24 cellular contexts compared by ENCODE assay signal in genomic region chr1:41014871-41015270, GRCh38. TPM values are rescaled to one million over a fixed set of nuclear protein-coding genes. Genes with fewer than 3 reads are reported as not detected.
DNase-seq lines count a peak whose midpoint lies in the region; ATAC-seq and TF ChIP-seq lines count a peak whose summit lies in the region.
"Had no signal": no experiment of that assay in that cellular context is flagged by ENCODE, and none has a peak within 500 bp of the region (broad histone marks: within the 10 kb centered on the region; RNA-seq: fewer than 3 reads in every experiment).

No MANE protein-coding gene starts in this region.

- peak overlapping the region in 8 of 11 experiments; percentile 9 to 71 (median 60); a peak in 12 of 22 replicates for H3K9ac ChIP-seq in BLaER1 treated with 17β-estradiol and CSF1 and Interleukin-3, amounts not matched to agents 10 nM and 100 nM

- POLR2A ChIA-PET in HEK293 (lab: Yijun Ruan, JAX): no interaction called here

- H3K4me1 ChIP-seq in BLaER1 treated with 17β-estradiol and CSF1 and Interleukin-3, amounts not matched to agents 10 nM and 100 nM: peaks cover 58 to 100% (median 98%) of the 10 kb centered on the region in 10 experiments
- no peaks in the 10 kb centered on the region for H3K4me1 ChIP-seq in HEK293 (ENCODE audit: control insufficient read depth, insufficient read depth, low read length)
- H3K4me1 ChIP-seq: Caco-2, gastrocnemius medialis, testis had no signal

- no peaks in the 10 kb centered on the region for H3K9me3 ChIP-seq in BLaER1 treated with 17β-estradiol and CSF1 and Interleukin-3, amounts not matched to agents 10 nM and 100 nM (replicated peaks in 1 of 11)
- H3K9me3 ChIP-seq in HEK293 (ENCODE audit: control insufficient read depth, insufficient read depth, low read depth, low read length): no peaks in the 10 kb centered on the region
- H3K9me3 ChIP-seq: Caco-2, gastrocnemius medialis, testis had no signal

- ATAC-seq in activated T-helper 17 cell treated with anti-CD3 and anti-CD28 coated beads, Interleukin-2, amount 50 U/mL, for 72 hours (replicated peaks): no peak
- ATAC-seq in naive B cell (ENCODE audit: low read depth in 2 of 2) (peak; percentile 21 to 31), left lobe of liver (no peak)
- ATAC-seq: activated CD4-positive, CD25-positive, alpha-beta regulatory T cell treated with anti-CD3 and anti-CD28 coated beads, Interleukin-2, amount 50 U/mL, for 24 hours; gastrocnemius medialis; sciatic nerve; SK-N-SH treated with all-trans-retinoic acid at 6 μM for 48 hours had no signal

- peak overlapping the region in 9 of 11 experiments; percentile 47 to 85 (median 73); a peak in 18 of 22 replicates for H3K27ac ChIP-seq in BLaER1 treated with 17β-estradiol and CSF1 and Interleukin-3, amounts not matched to agents 10 nM and 100 nM
- H3K27ac ChIP-seq in HEK293 (ENCODE audit: extremely low read depth, low read depth, low read length): no peak overlapping the region
- H3K27ac ChIP-seq: gastrocnemius medialis, testis had no signal

- peak overlapping the region in 2 of 10 experiments; percentile 16 to 17; a peak in 3 of 20 replicates for H3K4me3 ChIP-seq in BLaER1 treated with 17β-estradiol and CSF1 and Interleukin-3, amounts not matched to agents 10 nM and 100 nM
- no peak overlapping the region for H3K4me3 ChIP-seq in HEK293 (ENCODE audit: low read depth, low read length)
- H3K4me3 ChIP-seq: gastrocnemius medialis, lung, testis had no signal

- H3K27me3 Mint-ChIP-seq in activated T-helper 17 cell treated with anti-CD3 and anti-CD28 coated beads, Interleukin-2, amount 50 U/mL, for 72 hours: no peaks in the 10 kb centered on the region
- H3K27me3 Mint-ChIP-seq in naive B cell: no peaks in the 10 kb centered on the region

- CTCF ChIA-PET in HEK293 (lab: Yijun Ruan, JAX): interaction anchor here (1.0 to 1.8 kb wide), 2 partner anchors 10 to 11 kb away, joined by 3 to 6 read pairs; no protein-coding TSS in a partner anchor

- TF ChIP-seq CTCF in HEK293 (tag by site-specific recombination; IDR thresholded peaks at IDR 0.05): no peak

- peaks cover 83% of the 10 kb centered on the region for H3K36me3 Mint-ChIP-seq in activated T-helper 17 cell treated with anti-CD3 and anti-CD28 coated beads, Interleukin-2, amount 50 U/mL, for 72 hours (ENCODE audit: low read depth)
- peaks cover 1 to 7% of the 10 kb centered on the region in 2 donors for H3K36me3 Mint-ChIP-seq in naive B cell

- DNase-seq in naive B cell (no peak), GOT3 (lab: John Stamatoyannopoulos, UW) (no peak), mesenteric fat pad (ENCODE audit: low spot score) (no peak), left lobe of liver (ENCODE audit: low spot score) (no peak)
- DNase-seq: activated CD8-positive, alpha-beta memory T cell treated with anti-CD3 and anti-CD28 coated beads for 24 hours; activated effector memory CD4-positive, alpha-beta T cell treated with Interleukin-2 at 50 U/mL for 16 hours; Caco-2; caudate nucleus; EL; gastrocnemius medialis; NCI-H2107; NCI-H526; RPMI8226; stimulated activated CD4-positive, alpha-beta T cell treated with anti-CD3 and anti-CD28 coated beads, Interleukin-15, amount 100 ng/mL, for 24 hours; T1000; testis had no signal

- peak overlapping the region; percentile 36 for H3K27ac Mint-ChIP-seq in activated T-helper 17 cell treated with anti-CD3 and anti-CD28 coated beads, Interleukin-2, amount 50 U/mL, for 72 hours
- H3K27ac Mint-ChIP-seq in naive B cell: peak overlapping the region in 4 of 6 donors; percentile 5 to 76 (median 36)

- peaks cover 0 to 81% (median 39%) of the 10 kb centered on the region in 11 experiments; a peak in 16 of 22 replicates for H4K20me1 ChIP-seq in BLaER1 treated with 17β-estradiol and CSF1 and Interleukin-3, amounts not matched to agents 10 nM and 100 nM

- no peaks in the 10 kb centered on the region for H3K27me3 ChIP-seq in BLaER1 treated with 17β-estradiol and CSF1 and Interleukin-3, amounts not matched to agents 10 nM and 100 nM
- H3K27me3 ChIP-seq: gastrocnemius medialis, testis had no signal

- H3K4me2 ChIP-seq in BLaER1 treated with 17β-estradiol and CSF1 and Interleukin-3, amounts not matched to agents 10 nM and 100 nM: peak overlapping the region; percentile 73 to 90 (median 83)

- peaks cover 22 to 89% (median 77%) of the 10 kb centered on the region in 11 experiments for H3K36me3 ChIP-seq in BLaER1 treated with 17β-estradiol and CSF1 and Interleukin-3, amounts not matched to agents 10 nM and 100 nM
- peaks cover 19 to 95% of the 10 kb centered on the region in 2 experiments for H3K36me3 ChIP-seq in HEK293 (ENCODE audit: control insufficient read depth in 2 of 2, insufficient read depth in 1 of 2, low read length in 2 of 2)

- no peaks in the 10 kb centered on the region for H3K9me3 Mint-ChIP-seq in activated T-helper 17 cell treated with anti-CD3 and anti-CD28 coated beads, Interleukin-2, amount 50 U/mL, for 72 hours
- H3K9me3 Mint-ChIP-seq in naive B cell: no peaks in the 10 kb centered on the region

- no peaks in the 10 kb centered on the region for H3K4me1 Mint-ChIP-seq in activated T-helper 17 cell treated with anti-CD3 and anti-CD28 coated beads, Interleukin-2, amount 50 U/mL, for 72 hours
- H3K4me1 Mint-ChIP-seq in naive B cell: peaks cover 24 to 31% (median 24%) of the 10 kb centered on the region in 3 donors

- H3K4me3 Mint-ChIP-seq in activated T-helper 17 cell treated with anti-CD3 and anti-CD28 coated beads, Interleukin-2, amount 50 U/mL, for 72 hours: no peak overlapping the region
- H3K4me3 Mint-ChIP-seq in naive B cell: peak overlapping the region in 3 of 8 donors; percentile 12 to 45 (median 19)

TF ChIP-seq in HEK293, 187 proteins besides CTCF, POLR2A, EP300 and RAD21:
- TF ChIP-seq, protein P1, sequence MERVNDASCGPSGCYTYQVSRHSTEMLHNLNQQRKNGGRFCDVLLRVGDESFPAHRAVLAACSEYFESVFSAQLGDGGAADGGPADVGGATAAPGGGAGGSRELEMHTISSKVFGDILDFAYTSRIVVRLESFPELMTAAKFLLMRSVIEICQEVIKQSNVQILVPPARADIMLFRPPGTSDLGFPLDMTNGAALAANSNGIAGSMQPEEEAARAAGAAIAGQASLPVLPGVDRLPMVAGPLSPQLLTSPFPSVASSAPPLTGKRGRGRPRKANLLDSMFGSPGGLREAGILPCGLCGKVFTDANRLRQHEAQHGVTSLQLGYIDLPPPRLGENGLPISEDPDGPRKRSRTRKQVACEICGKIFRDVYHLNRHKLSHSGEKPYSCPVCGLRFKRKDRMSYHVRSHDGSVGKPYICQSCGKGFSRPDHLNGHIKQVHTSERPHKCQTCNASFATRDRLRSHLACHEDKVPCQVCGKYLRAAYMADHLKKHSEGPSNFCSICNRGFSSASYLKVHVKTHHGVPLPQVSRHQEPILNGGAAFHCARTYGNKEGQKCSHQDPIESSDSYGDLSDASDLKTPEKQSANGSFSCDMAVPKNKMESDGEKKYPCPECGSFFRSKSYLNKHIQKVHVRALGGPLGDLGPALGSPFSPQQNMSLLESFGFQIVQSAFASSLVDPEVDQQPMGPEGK (tag by site-specific recombination; IDR thresholded peaks at IDR 0.05): 0 out of 2 replicates have a peak, but pooled peaks have one; percentile 25
- TF ChIP-seq KLF9 (tag by site-specific recombination; IDR thresholded peaks at IDR 0.05; ENCODE audit: low read depth): peak; percentile 40; the same call in 1 of the 2 replicates
- TF ChIP-seq, protein P2, sequence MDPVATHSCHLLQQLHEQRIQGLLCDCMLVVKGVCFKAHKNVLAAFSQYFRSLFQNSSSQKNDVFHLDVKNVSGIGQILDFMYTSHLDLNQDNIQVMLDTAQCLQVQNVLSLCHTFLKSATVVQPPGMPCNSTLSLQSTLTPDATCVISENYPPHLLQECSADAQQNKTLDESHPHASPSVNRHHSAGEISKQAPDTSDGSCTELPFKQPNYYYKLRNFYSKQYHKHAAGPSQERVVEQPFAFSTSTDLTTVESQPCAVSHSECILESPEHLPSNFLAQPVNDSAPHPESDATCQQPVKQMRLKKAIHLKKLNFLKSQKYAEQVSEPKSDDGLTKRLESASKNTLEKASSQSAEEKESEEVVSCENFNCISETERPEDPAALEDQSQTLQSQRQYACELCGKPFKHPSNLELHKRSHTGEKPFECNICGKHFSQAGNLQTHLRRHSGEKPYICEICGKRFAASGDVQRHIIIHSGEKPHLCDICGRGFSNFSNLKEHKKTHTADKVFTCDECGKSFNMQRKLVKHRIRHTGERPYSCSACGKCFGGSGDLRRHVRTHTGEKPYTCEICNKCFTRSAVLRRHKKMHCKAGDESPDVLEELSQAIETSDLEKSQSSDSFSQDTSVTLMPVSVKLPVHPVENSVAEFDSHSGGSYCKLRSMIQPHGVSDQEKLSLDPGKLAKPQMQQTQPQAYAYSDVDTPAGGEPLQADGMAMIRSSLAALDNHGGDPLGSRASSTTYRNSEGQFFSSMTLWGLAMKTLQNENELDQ (tag by site-specific recombination; IDR thresholded peaks at IDR 0.05; ENCODE audit: low read depth): no peak
- TF ChIP-seq KLF1 (tag by site-specific recombination; IDR thresholded peaks at IDR 0.05): peak; percentile 78

RNA-seq across cellular contexts. Expression of gene SLFNL1, which starts 6.7 kb away (rescaled TPM):
- under 1 TPM; 0.13 to 0.32 TPM for total RNA-seq in activated T-helper 17 cell treated with anti-CD3 and anti-CD28 coated beads, Interleukin-2, amount 50 U/mL, for 72 hours
- polyA plus RNA-seq in naive B cell (ENCODE audit: low read depth in 6 of 6): under 1 TPM in 5 of 6 donors, not detected in 1; 0.19 to 0.65 (median 0.35) TPM
- total RNA-seq in mesenteric fat pad (0.22 TPM), left lobe of liver (not detected)
- polyA plus RNA-seq: keratinocyte had no signal

RNA-seq across cellular contexts. Expression of gene CTPS1, which starts 35.4 kb away (rescaled TPM):
- 100 to 1,000 TPM in 1 of 2 donors, 10 to 100 TPM in 1; 46.3 to 102 TPM for total RNA-seq in activated T-helper 17 cell treated with anti-CD3 and anti-CD28 coated beads, Interleukin-2, amount 50 U/mL, for 72 hours
- polyA plus RNA-seq in naive B cell (ENCODE audit: low read depth in 6 of 6): 10 to 100 TPM; 13.8 to 18.0 (median 15.8) TPM
- total RNA-seq in mesenteric fat pad (18.4 TPM), left lobe of liver (35.6 TPM)

Comparison
In these comparisons a context has a peak if more than half of its experiments do, and no peak if none do; other contexts are left out.
1. ATAC-seq: peak in naive B cell (2 of 2); none in activated T-helper 17 cell treated with anti-CD3 and anti-CD28 coated beads, Interleukin-2, amount 50 U/mL, for 72 hours (single experiment) and left lobe of liver (single experiment).